In the genomic region with DNA sequence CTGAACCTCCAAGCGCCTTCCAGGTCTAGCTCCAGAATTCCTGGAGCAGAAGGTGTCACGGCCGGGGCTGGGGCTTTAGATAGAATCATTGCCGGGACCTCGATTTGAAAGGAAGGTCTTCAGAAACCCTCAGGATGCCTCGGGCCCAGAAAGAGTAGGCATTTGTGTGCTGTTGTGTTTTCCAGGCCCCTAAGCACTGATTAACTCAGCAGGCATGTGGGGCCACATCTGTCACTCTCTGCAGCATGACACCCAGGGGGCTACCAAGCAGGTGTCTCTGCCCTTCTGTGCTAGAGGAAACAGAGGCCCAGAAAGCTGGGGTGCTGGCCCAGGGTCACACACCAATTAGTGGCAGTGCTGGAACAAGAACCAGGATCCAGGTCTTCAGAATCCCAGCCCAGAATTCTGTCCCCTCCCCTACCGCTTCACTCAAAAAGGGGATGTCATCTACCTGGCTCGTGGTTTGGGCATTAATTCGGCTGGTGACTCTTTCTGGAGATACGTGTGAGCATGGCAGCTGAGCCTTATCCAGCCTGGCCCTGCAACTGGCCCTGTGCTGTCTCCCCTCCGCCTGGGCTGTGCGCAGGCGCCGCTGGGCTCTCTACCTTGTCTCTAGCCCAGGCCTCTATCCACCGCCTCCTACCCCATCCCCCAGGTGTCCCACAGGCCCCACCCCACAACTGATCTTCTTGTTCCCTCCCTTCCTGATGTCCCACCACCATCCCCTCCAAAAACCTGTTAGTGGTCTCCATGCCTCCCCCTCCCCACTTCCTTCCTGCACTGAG, we compare ENCODE assay signal across 22 cellular contexts.
"Had no signal": no experiment of that assay in that cellular context is flagged by ENCODE, and none has a peak within 500 bp of the region (broad histone marks: within the 10 kb centered on the region; RNA-seq: fewer than 3 reads in every experiment).

No MANE protein-coding gene starts in this region.

- H3K27ac ChIP-seq: body of pancreas, cardiac muscle cell, foreskin keratinocyte, left ventricle myocardium inferior, neutrophil, pancreas, psoas muscle, thoracic aorta, upper lobe of left lung had no signal

- H3K4me3 ChIP-seq: body of pancreas, cardiac muscle cell, left ventricle myocardium inferior, pancreas, psoas muscle, thoracic aorta, upper lobe of left lung had no signal

- H3K9me3 ChIP-seq: neutrophil, pancreas, psoas muscle, thoracic aorta, upper lobe of left lung had no signal

- DNase-seq: activated CD4-positive, alpha-beta memory T cell treated with anti-CD3 and anti-CD28 coated beads, Interleukin-2, amount 10 ng/mL, durations not matched to agents 7 days and 5 days; activated CD4-positive, alpha-beta T cell treated with anti-CD3 and anti-CD28 coated beads, Interleukin-2, amount 10 ng/mL, durations not matched to agents 24 days and 14 days; activated effector memory CD4-positive, alpha-beta T cell treated with anti-CD3 and anti-CD28 coated beads, Interleukin-2, amount 50 U/mL, for 16 hours; activated naive CD4-positive, alpha-beta T cell treated with anti-CD3 and anti-CD28 coated beads, Interleukin-2, amount 10 ng/mL, durations not matched to agents 7 days and 5 days; anterior cingulate cortex; body of pancreas; effector CD4-positive, alpha-beta T cell; foreskin keratinocyte; hypothalamus; left ventricle myocardium inferior; naive thymus-derived CD8-positive, alpha-beta T cell; psoas muscle; stimulated activated CD4-positive, alpha-beta T cell treated with anti-CD3 and anti-CD28 coated beads, Interleukin-4, amount 100 ng/mL, for 24 hours; stimulated activated naive CD4-positive, alpha-beta T cell treated with Interleukin-2 at 50 U/mL for 16 hours; T-helper 2 cell had no signal

- H3K4me1 ChIP-seq: body of pancreas, foreskin keratinocyte, left ventricle myocardium inferior, pancreas, psoas muscle, upper lobe of left lung had no signal

- H3K4me1 Mint-ChIP-seq: activated CD4-positive, alpha-beta memory T cell treated with anti-CD3 and anti-CD28 coated beads, Interleukin-2, amount 10 ng/mL, durations not matched to agents 7 days and 5 days had no signal

- H3K9me3 Mint-ChIP-seq: activated CD4-positive, alpha-beta T cell treated with anti-CD3 and anti-CD28 coated beads, Interleukin-2, amount 10 ng/mL, durations not matched to agents 24 days and 14 days had no signal

- H3K36me3 Mint-ChIP-seq: activated naive CD4-positive, alpha-beta T cell treated with anti-CD3 and anti-CD28 coated beads, Interleukin-2, amount 10 ng/mL, durations not matched to agents 7 days and 5 days had no signal

- H3K27ac Mint-ChIP-seq: activated CD4-positive, alpha-beta memory T cell treated with anti-CD3 and anti-CD28 coated beads, Interleukin-2, amount 10 ng/mL, durations not matched to agents 7 days and 5 days; activated CD4-positive, alpha-beta T cell treated with anti-CD3 and anti-CD28 coated beads, Interleukin-2, amount 10 ng/mL, durations not matched to agents 24 days and 14 days; activated naive CD4-positive, alpha-beta T cell treated with anti-CD3 and anti-CD28 coated beads, Interleukin-2, amount 10 ng/mL, durations not matched to agents 7 days and 5 days had no signal

- H3K4me3 Mint-ChIP-seq: activated CD4-positive, alpha-beta memory T cell treated with anti-CD3 and anti-CD28 coated beads, Interleukin-2, amount 10 ng/mL, durations not matched to agents 7 days and 5 days; activated CD4-positive, alpha-beta T cell treated with anti-CD3 and anti-CD28 coated beads, Interleukin-2, amount 10 ng/mL, durations not matched to agents 24 days and 14 days; activated naive CD4-positive, alpha-beta T cell treated with anti-CD3 and anti-CD28 coated beads, Interleukin-2, amount 10 ng/mL, durations not matched to agents 7 days and 5 days had no signal

- H3K27me3 ChIP-seq: body of pancreas, cardiac muscle cell, foreskin keratinocyte, pancreas, upper lobe of left lung had no signal

- H3K27me3 Mint-ChIP-seq: activated CD4-positive, alpha-beta memory T cell treated with anti-CD3 and anti-CD28 coated beads, Interleukin-2, amount 10 ng/mL, durations not matched to agents 7 days and 5 days; activated CD4-positive, alpha-beta T cell treated with anti-CD3 and anti-CD28 coated beads, Interleukin-2, amount 10 ng/mL, durations not matched to agents 24 days and 14 days; naive thymus-derived CD8-positive, alpha-beta T cell had no signal

- H3K36me3 ChIP-seq: cardiac muscle cell, left ventricle myocardium inferior, neutrophil, pancreas, thoracic aorta, upper lobe of left lung had no signal

- ATAC-seq: activated CD4-positive, CD25-positive, alpha-beta regulatory T cell treated with anti-CD3 and anti-CD28 coated beads, Interleukin-2, amount 50 U/mL, for 24 hours; body of pancreas; foreskin keratinocyte; naive thymus-derived CD8-positive, alpha-beta T cell; pancreas; psoas muscle; right cardiac atrium had no signal
